Comparison of ENCODE assay signal across 27 cellular contexts in the genomic region with DNA sequence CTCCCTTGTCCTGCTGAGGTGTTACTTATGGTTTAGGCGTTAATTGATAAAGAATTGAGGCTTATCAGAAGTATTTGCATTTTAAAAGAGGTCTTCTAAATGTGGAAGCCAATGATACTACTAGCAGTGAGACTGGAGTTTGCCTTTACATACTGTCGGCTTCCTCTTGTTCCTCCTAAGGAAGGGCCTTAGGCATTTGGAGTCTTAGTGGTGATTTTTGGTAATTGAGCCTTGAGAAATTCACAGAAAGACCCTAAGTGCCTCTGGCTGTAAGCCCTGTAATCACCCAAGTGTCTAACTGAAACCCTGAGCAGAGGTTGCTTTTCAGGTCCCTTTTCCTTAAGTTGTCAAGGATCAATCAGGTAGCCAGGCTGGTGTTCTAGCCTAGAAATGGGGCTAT.
"Had no signal": no experiment of that assay in that cellular context is flagged by ENCODE, and none has a peak within 500 bp of the region (broad histone marks: within the 10 kb centered on the region; RNA-seq: fewer than 3 reads in every experiment).

No MANE protein-coding gene starts in this region.

- H3K9me3 ChIP-seq: ovary, psoas muscle, right lobe of liver, sigmoid colon, thoracic aorta, thyroid gland, tibial nerve, upper lobe of left lung, vagina had no signal

- DNase-seq: occipital lobe; ovary; posterior cingulate gyrus; psoas muscle; right cardiac atrium; right lobe of liver; sigmoid colon; small intestine; stimulated activated CD4-positive, alpha-beta T cell treated with anti-CD3 and anti-CD28 coated beads, Interleukin-15, amount 100 ng/mL, for 24 hours; stimulated activated CD4-positive, alpha-beta T cell treated with anti-CD3 and anti-CD28 coated beads, Interleukin-2, amount 100 ng/mL, for 24 hours; stimulated activated CD4-positive, alpha-beta T cell treated with anti-CD3 and anti-CD28 coated beads, Interleukin-2, amount 100 ng/mL, for 48 hours; stimulated activated CD4-positive, alpha-beta T cell treated with anti-CD3 and anti-CD28 coated beads, Interleukin-4, amount 100 ng/mL, for 24 hours; stimulated activated naive B cell treated with anti-CD40 and anti-IgM and Interleukin-4, amounts not matched to agents 10 μg/mL and 1 μg/mL and 100 μg/mL, for 72 hours; stimulated activated naive CD4-positive, alpha-beta T cell treated with Interleukin-2 at 50 U/mL for 16 hours; stomach; thyroid gland; trophoblast cell; upper lobe of left lung had no signal

- ATAC-seq: psoas muscle; right cardiac atrium; right lobe of liver; stimulated activated effector memory CD8-positive, alpha-beta T cell treated with anti-CD3 and anti-CD28 coated beads, Interleukin-12 subunit alpha, Interleukin-12 subunit beta, amount 100 ng/mL, for 72 hours; stimulated activated naive B cell treated with anti-CD40 and anti-IgM and Interleukin-4, amounts not matched to agents 10 μg/mL and 1 μg/mL and 100 μg/mL, for 72 hours had no signal

- H3K27ac ChIP-seq: neural progenitor cell, ovary, parathyroid adenoma, psoas muscle, right lobe of liver, sigmoid colon, stomach, thoracic aorta, thyroid gland, tibial nerve, vagina had no signal

- H3K27me3 ChIP-seq: neural progenitor cell, ovary, right lobe of liver, sigmoid colon, stomach, thyroid gland, tibial nerve, upper lobe of left lung, vagina had no signal

- H3K4me1 ChIP-seq: neural progenitor cell, parathyroid adenoma, right lobe of liver, thyroid gland, upper lobe of left lung, vagina had no signal

- H3K36me3 Mint-ChIP-seq: neural progenitor cell; stimulated activated effector memory CD8-positive, alpha-beta T cell treated with anti-CD3 and anti-CD28 coated beads, Interleukin-12 subunit alpha, Interleukin-12 subunit beta, amount 100 ng/mL, for 72 hours had no signal

- H3K4me1 Mint-ChIP-seq: neural progenitor cell; stimulated activated effector memory CD8-positive, alpha-beta T cell treated with anti-CD3 and anti-CD28 coated beads, Interleukin-12 subunit alpha, Interleukin-12 subunit beta, amount 100 ng/mL, for 72 hours had no signal

- H3K4me3 ChIP-seq: neural progenitor cell, ovary, psoas muscle, right lobe of liver, sigmoid colon, stomach, thoracic aorta, thyroid gland, tibial nerve, upper lobe of left lung, vagina had no signal

- H3K27ac Mint-ChIP-seq: nephron; neural progenitor cell; progenitor cell of endocrine pancreas; stimulated activated effector memory CD8-positive, alpha-beta T cell treated with anti-CD3 and anti-CD28 coated beads, Interleukin-12 subunit alpha, Interleukin-12 subunit beta, amount 100 ng/mL, for 72 hours; stimulated activated naive B cell treated with anti-CD40 and anti-IgM and Interleukin-4, amounts not matched to agents 10 μg/mL and 1 μg/mL and 100 μg/mL, for 72 hours; stimulated activated naive CD8-positive, alpha-beta T cell treated with anti-CD3 and anti-CD28 coated beads, Interleukin-15, Interleukin-2, amounts not matched to agents 100 ng/mL and 50 ng/mL, for 24 hours had no signal

- H3K4me3 Mint-ChIP-seq: nephron; neural progenitor cell; stimulated activated effector memory CD8-positive, alpha-beta T cell treated with anti-CD3 and anti-CD28 coated beads, Interleukin-12 subunit alpha, Interleukin-12 subunit beta, amount 100 ng/mL, for 72 hours; stimulated activated naive B cell treated with anti-CD40 and anti-IgM and Interleukin-4, amounts not matched to agents 10 μg/mL and 1 μg/mL and 100 μg/mL, for 72 hours; stimulated activated naive CD8-positive, alpha-beta T cell treated with anti-CD3 and anti-CD28 coated beads, Interleukin-15, Interleukin-2, amounts not matched to agents 100 ng/mL and 50 ng/mL, for 24 hours had no signal

- H3K36me3 ChIP-seq: neural progenitor cell, ovary, thoracic aorta, thyroid gland, tibial nerve, vagina had no signal

- H3K9me3 Mint-ChIP-seq: stimulated activated effector memory CD8-positive, alpha-beta T cell treated with anti-CD3 and anti-CD28 coated beads, Interleukin-12 subunit alpha, Interleukin-12 subunit beta, amount 100 ng/mL, for 72 hours had no signal

- H3K27me3 Mint-ChIP-seq: progenitor cell of endocrine pancreas; stimulated activated naive B cell treated with anti-CD40 and anti-IgM and Interleukin-4, amounts not matched to agents 10 μg/mL and 1 μg/mL and 100 μg/mL, for 72 hours; stimulated activated naive CD8-positive, alpha-beta T cell treated with anti-CD3 and anti-CD28 coated beads, Interleukin-15, Interleukin-2, amounts not matched to agents 100 ng/mL and 50 ng/mL, for 24 hours had no signal
